8 cellular contexts compared by ENCODE assay signal in genomic region chr6:125099211-125100017, GRCh38. TPM values are rescaled to one million over a fixed set of nuclear protein-coding genes. Genes with fewer than 3 reads are reported as not detected.
A peak's percentile ranks its signal among the peaks of the same experiment; 100 is the strongest.
DNase-seq lines count a peak whose midpoint lies in the region; ATAC-seq, FAIRE-seq and TF ChIP-seq lines count a peak whose summit lies in the region.

No MANE protein-coding gene starts in this region.

- DNase-seq in DMS153 (lab: John Stamatoyannopoulos, UW) (peak; percentile 78), H54 (ENCODE audit: insufficient read length, low spot score) (peak; percentile 53), NCI-H1105 treated with DMSO at 0.1 percent for 48 hours (lab: John Stamatoyannopoulos, UW) (peak; percentile 58), substantia nigra (lab: John Stamatoyannopoulos, UW) (peak in 48 of 49 donors; percentile 18 to 83 (median 64)), GM12892 (ENCODE audit: insufficient read length) (no peak)
- peak; percentile 65 for DNase-seq in activated CD4-positive, alpha-beta T cell treated with anti-CD3 and anti-CD28 coated beads, Interleukin-2, amount 10 ng/mL, durations not matched to agents 24 days and 14 days

- peaks cover 5% of the 10 kb centered on the region for H3K4me1 Mint-ChIP-seq in activated CD4-positive, alpha-beta T cell treated with anti-CD3 and anti-CD28 coated beads, Interleukin-2, amount 10 ng/mL, durations not matched to agents 24 days and 14 days

- peak; percentile 15; the same call in 1 of the 2 replicates for TF ChIP-seq POLR2A in H54 (IDR thresholded peaks at IDR 0.05; ENCODE audit: low read depth, low read length)
- no peak for TF ChIP-seq POLR2A in GM12892 (IDR thresholded peaks at IDR 0.05; ENCODE audit: low read depth, low read length)

- H3K4me1 ChIP-seq in mononuclear cell (ENCODE audit: insufficient read depth, low read length), result peaks cover 4% of the 10 kb centered on the region

- peak overlapping the region; percentile 29 for H3K4me3 ChIP-seq in mononuclear cell (ENCODE audit: low read length)

- ATAC-seq in esophagus mucosa, result peak; percentile 69

- H3K36me3 Mint-ChIP-seq in activated CD4-positive, alpha-beta T cell treated with anti-CD3 and anti-CD28 coated beads, Interleukin-2, amount 10 ng/mL, durations not matched to agents 24 days and 14 days (ENCODE audit: low read depth), result no peaks in the 10 kb centered on the region

- peak overlapping the region; percentile 64 for H3K4me3 Mint-ChIP-seq in activated CD4-positive, alpha-beta T cell treated with anti-CD3 and anti-CD28 coated beads, Interleukin-2, amount 10 ng/mL, durations not matched to agents 24 days and 14 days

- no peak overlapping the region for H3K27ac Mint-ChIP-seq in activated CD4-positive, alpha-beta T cell treated with anti-CD3 and anti-CD28 coated beads, Interleukin-2, amount 10 ng/mL, durations not matched to agents 24 days and 14 days

- H3K9me3 ChIP-seq in mononuclear cell (ENCODE audit: low read depth, low read length), result no peaks in the 10 kb centered on the region

- H3K27ac ChIP-seq in substantia nigra (ENCODE audit: low read depth, low read length, poor library complexity, severe bottlenecking), result peak overlapping the region; percentile 75

- peaks cover 28% of the 10 kb centered on the region for H3K27me3 Mint-ChIP-seq in activated CD4-positive, alpha-beta T cell treated with anti-CD3 and anti-CD28 coated beads, Interleukin-2, amount 10 ng/mL, durations not matched to agents 24 days and 14 days

- FAIRE-seq in H54 (lab: Jason Lieb, UNC), result no peak
- no peak for FAIRE-seq in GM12892 (lab: Jason Lieb, UNC)

- intact Hi-C loops in activated CD4-positive, alpha-beta T cell treated with anti-CD3 and anti-CD28 coated beads, Interleukin-2, amount 10 ng/mL, durations not matched to agents 24 days and 14 days (cut with micrococcal nuclease), result no loop called here

- H3K27me3 ChIP-seq in mononuclear cell (ENCODE audit: insufficient read depth, low read length), result peaks cover 5% of the 10 kb centered on the region

- H3K9me3 Mint-ChIP-seq in activated CD4-positive, alpha-beta T cell treated with anti-CD3 and anti-CD28 coated beads, Interleukin-2, amount 10 ng/mL, durations not matched to agents 24 days and 14 days, result no peaks in the 10 kb centered on the region

RNA-seq across cellular contexts. Expression of gene TPD52L1, which starts 54.2 kb away (rescaled TPM):
- not detected in 2 replicates for total RNA-seq in activated CD4-positive, alpha-beta T cell treated with anti-CD3 and anti-CD28 coated beads, Interleukin-2, amount 10 ng/mL, durations not matched to agents 24 days and 14 days
- 217 TPM for total RNA-seq in esophagus mucosa
- 0.31 TPM for total RNA-seq in mononuclear cell
- 0.45 TPM for polyA plus RNA-seq in GM12892 (2012; ENCODE audit: missing spikeins)

Comparison
In these comparisons a context has a peak if more than half of its experiments do, and no peak if none do; other contexts are left out.
1. RNA of gene TPD52L1, which starts 54.2 kb away (total RNA-seq): 217 TPM in esophagus mucosa (single experiment); 0.31 TPM in mononuclear cell (single experiment) and not detected in activated CD4-positive, alpha-beta T cell treated with anti-CD3 and anti-CD28 coated beads, Interleukin-2, amount 10 ng/mL, durations not matched to agents 24 days and 14 days; every median in the first group is over 100 times any median in the second.